Comparison of ENCODE assay signal across 1 cellular context in the genomic region with DNA sequence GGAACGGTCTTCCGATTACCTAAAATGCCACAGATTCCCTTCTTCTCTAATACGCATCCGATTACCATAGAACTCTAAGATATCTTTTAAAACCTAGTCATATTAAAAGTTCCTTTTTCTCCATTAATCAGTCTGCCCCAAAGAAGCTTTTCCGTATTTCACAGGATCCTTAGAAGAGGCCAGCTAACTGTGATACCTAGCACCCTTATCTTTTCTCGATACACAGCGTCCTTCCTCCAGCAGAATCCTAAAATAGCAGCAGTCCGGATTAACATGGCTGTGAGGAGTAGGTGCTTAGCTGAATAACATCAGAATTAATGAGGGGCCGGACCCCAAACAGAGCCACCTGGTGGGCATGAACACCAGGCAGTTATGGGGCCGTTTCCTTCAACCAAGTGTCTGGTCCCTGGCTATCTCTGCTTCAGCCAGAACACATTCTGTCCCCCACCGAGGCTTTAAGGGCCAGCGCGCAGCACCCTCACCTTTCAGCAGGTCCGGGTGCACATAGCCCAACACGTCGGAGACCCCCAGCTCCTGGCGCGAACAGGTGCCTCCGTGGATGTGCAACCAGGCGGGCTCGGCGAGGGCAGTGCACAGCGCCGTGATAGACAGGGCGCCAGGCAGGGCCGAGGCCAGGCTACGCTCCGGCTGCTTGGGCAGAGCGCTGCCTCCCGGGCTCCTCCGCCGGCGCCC.
TF ChIP-seq lines count a peak whose summit lies in the region.

No MANE protein-coding gene starts in this region.

TF ChIP-seq in GM12878, 131 proteins besides CTCF, POLR2A, EP300 and RAD21:
- TF ChIP-seq, protein P1, sequence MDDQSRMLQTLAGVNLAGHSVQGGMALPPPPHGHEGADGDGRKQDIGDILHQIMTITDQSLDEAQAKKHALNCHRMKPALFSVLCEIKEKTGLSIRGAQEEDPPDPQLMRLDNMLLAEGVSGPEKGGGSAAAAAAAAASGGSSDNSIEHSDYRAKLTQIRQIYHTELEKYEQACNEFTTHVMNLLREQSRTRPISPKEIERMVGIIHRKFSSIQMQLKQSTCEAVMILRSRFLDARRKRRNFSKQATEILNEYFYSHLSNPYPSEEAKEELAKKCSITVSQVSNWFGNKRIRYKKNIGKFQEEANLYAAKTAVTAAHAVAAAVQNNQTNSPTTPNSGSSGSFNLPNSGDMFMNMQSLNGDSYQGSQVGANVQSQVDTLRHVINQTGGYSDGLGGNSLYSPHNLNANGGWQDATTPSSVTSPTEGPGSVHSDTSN (IDR thresholded peaks at IDR 0.05; ENCODE audit: insufficient replicate concordance, low read depth, low read length), result no peak
- TF ChIP-seq NR2C1 (IDR thresholded peaks at IDR 0.05), result no peak
- TF ChIP-seq, protein P2, sequence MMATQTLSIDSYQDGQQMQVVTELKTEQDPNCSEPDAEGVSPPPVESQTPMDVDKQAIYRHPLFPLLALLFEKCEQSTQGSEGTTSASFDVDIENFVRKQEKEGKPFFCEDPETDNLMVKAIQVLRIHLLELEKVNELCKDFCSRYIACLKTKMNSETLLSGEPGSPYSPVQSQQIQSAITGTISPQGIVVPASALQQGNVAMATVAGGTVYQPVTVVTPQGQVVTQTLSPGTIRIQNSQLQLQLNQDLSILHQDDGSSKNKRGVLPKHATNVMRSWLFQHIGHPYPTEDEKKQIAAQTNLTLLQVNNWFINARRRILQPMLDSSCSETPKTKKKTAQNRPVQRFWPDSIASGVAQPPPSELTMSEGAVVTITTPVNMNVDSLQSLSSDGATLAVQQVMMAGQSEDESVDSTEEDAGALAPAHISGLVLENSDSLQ (IDR thresholded peaks at IDR 0.05), result peak; percentile 58; the same call in 1 of the 2 replicates
- TF ChIP-seq RBBP5 (conservative IDR thresholded peaks at IDR 0.05), result no peak
- peak; percentile 5; the same call in 1 of the 2 replicates for TF ChIP-seq IKZF1 (conservative IDR thresholded peaks at IDR 0.05)
- peak; percentile 40 for TF ChIP-seq SIN3A (IDR thresholded peaks at IDR 0.05; ENCODE audit: low read depth, low read length)
- TF ChIP-seq, protein P3, sequence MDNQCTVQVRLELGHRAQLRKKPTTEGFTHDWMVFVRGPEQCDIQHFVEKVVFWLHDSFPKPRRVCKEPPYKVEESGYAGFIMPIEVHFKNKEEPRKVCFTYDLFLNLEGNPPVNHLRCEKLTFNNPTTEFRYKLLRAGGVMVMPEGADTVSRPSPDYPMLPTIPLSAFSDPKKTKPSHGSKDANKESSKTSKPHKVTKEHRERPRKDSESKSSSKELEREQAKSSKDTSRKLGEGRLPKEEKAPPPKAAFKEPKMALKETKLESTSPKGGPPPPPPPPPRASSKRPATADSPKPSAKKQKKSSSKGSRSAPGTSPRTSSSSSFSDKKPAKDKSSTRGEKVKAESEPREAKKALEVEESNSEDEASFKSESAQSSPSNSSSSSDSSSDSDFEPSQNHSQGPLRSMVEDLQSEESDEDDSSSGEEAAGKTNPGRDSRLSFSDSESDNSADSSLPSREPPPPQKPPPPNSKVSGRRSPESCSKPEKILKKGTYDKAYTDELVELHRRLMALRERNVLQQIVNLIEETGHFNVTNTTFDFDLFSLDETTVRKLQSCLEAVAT (IDR thresholded peaks at IDR 0.05), result 0 out of 2 replicates have a peak, but pooled peaks have one; percentile 13
- peak; percentile 76 for TF ChIP-seq YY1 (IDR thresholded peaks at IDR 0.05; ENCODE audit: low read depth, low read length)
- TF ChIP-seq MEF2B (IDR thresholded peaks at IDR 0.05; ENCODE audit: partially characterized antibody, poor library complexity, severe bottlenecking), result peak; percentile 27
- 0 out of 2 replicates have a peak, but pooled peaks have one; percentile 35 for TF ChIP-seq MXI1 (IDR thresholded peaks at IDR 0.05; ENCODE audit: low read depth, low read length)
- TF ChIP-seq CREB1 (IDR thresholded peaks at IDR 0.05; ENCODE audit: low read depth), result no peak
- TF ChIP-seq CHD4 (IDR thresholded peaks at IDR 0.05), result no peak
- TF ChIP-seq LARP7 (IDR thresholded peaks at IDR 0.05), result peak; percentile 83
- no peak for TF ChIP-seq NFYA (IDR thresholded peaks at IDR 0.05; ENCODE audit: borderline replicate concordance, low read depth, low read length)
- TF ChIP-seq SMARCA5 (IDR thresholded peaks at IDR 0.05), result peak; percentile 16; the same call in 1 of the 2 replicates
- TF ChIP-seq SMC3 (IDR thresholded peaks at IDR 0.05; ENCODE audit: borderline replicate concordance, low read length), result peak; percentile 67; the same call in 1 of the 2 replicates
- TF ChIP-seq, protein P4, sequence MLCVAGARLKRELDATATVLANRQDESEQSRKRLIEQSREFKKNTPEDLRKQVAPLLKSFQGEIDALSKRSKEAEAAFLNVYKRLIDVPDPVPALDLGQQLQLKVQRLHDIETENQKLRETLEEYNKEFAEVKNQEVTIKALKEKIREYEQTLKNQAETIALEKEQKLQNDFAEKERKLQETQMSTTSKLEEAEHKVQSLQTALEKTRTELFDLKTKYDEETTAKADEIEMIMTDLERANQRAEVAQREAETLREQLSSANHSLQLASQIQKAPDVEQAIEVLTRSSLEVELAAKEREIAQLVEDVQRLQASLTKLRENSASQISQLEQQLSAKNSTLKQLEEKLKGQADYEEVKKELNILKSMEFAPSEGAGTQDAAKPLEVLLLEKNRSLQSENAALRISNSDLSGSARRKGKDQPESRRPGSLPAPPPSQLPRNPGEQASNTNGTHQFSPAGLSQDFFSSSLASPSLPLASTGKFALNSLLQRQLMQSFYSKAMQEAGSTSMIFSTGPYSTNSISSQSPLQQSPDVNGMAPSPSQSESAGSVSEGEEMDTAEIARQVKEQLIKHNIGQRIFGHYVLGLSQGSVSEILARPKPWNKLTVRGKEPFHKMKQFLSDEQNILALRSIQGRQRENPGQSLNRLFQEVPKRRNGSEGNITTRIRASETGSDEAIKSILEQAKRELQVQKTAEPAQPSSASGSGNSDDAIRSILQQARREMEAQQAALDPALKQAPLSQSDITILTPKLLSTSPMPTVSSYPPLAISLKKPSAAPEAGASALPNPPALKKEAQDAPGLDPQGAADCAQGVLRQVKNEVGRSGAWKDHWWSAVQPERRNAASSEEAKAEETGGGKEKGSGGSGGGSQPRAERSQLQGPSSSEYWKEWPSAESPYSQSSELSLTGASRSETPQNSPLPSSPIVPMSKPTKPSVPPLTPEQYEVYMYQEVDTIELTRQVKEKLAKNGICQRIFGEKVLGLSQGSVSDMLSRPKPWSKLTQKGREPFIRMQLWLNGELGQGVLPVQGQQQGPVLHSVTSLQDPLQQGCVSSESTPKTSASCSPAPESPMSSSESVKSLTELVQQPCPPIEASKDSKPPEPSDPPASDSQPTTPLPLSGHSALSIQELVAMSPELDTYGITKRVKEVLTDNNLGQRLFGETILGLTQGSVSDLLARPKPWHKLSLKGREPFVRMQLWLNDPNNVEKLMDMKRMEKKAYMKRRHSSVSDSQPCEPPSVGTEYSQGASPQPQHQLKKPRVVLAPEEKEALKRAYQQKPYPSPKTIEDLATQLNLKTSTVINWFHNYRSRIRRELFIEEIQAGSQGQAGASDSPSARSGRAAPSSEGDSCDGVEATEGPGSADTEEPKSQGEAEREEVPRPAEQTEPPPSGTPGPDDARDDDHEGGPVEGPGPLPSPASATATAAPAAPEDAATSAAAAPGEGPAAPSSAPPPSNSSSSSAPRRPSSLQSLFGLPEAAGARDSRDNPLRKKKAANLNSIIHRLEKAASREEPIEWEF (IDR thresholded peaks at IDR 0.05; ENCODE audit: insufficient replicate concordance, low read depth, low read length), result no peak
- no peak for TF ChIP-seq KLF5 (IDR thresholded peaks at IDR 0.05; ENCODE audit: partially characterized antibody)
